In the genomic region with DNA sequence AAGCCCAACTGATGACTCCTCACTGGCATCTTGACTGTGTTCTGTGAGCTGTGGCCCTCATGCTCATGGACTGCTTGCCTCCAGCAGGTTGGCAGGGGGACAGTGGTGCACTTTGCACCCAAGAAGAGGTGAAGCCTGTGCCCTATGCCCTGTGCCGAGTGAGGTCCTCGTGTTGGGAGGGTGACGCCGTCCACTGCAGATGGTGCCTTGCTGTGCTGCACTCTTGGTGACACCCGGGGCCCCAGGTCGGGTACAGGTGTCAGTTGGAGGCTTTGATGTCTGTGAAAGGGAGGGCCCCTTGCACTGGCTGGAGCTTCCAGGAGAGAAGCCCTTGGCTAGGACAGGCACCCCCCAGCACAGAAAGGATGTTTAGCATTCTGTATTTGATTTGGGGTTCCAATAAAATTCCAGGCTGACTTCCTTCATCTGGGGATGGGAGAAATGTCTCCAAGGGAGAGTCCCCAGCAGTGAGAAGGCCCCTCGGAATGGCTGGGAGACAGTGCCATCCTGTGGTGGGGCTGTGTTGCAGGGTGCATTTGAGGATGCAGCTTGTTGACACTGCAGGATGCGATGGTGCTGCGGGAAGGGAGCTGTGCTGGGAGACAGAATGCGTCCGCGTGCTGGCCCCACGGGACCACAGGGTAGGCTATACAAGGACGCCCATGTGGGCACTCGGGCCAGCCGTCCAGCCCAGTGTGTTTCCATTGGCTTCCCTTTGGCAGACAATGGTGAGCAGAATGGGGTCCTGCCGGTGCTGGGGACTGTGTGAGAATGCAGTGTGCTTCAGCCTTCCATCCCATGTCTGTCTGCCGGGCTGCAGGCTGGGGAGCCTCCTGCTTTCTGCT, we compare ENCODE assay signal across 1 cellular context.
TF ChIP-seq lines count a peak whose summit lies in the region.

No MANE protein-coding gene starts in this region.

TF ChIP-seq in HepG2, 621 proteins besides CTCF, POLR2A, EP300 and RAD21 (continued from another document and continues in another):
- TF ChIP-seq KDM2A (CRISPR knock-in tag; IDR thresholded peaks at IDR 0.05; ENCODE audit: borderline replicate concordance, low read depth) (peak; percentile 75), MXI1 (IDR thresholded peaks at IDR 0.05; ENCODE audit: borderline replicate concordance, low read depth, low read length) (peak; percentile 62; the same call in 1 of the 3 replicates), ZNF563 (CRISPR knock-in tag; IDR thresholded peaks at IDR 0.05) (peak; percentile 43; the same call in 1 of the 2 replicates), FOXP1 (IDR thresholded peaks at IDR 0.05) (no peak), FOXP1 (CRISPR knock-in tag; IDR thresholded peaks at IDR 0.05) (0 out of 2 replicates have a peak, but pooled peaks have one; percentile 10), ARNTL (CRISPR knock-in tag; IDR thresholded peaks at IDR 0.05) (no peak), PAXIP1 (CRISPR knock-in tag; conservative IDR thresholded peaks at IDR 0.05) (peak; percentile 74), GFI1 (CRISPR knock-in tag; IDR thresholded peaks at IDR 0.05; ENCODE audit: borderline replicate concordance) (peak; percentile 52; the same call in 1 of the 2 replicates), ZNF256 (CRISPR knock-in tag; conservative IDR thresholded peaks at IDR 0.05) (no peak), ZNF260 (CRISPR knock-in tag; IDR thresholded peaks at IDR 0.05; ENCODE audit: borderline replicate concordance, low read depth) (no peak), ZMAT3 (CRISPR knock-in tag; conservative IDR thresholded peaks at IDR 0.05) (no peak; the same call in 1 of the 2 replicates), HDAC1 (CRISPR knock-in tag; IDR thresholded peaks at IDR 0.05) (peak; percentile 68; the same call in 1 of the 2 replicates), ISL2 (CRISPR knock-in tag; IDR thresholded peaks at IDR 0.05) (no peak), LBX2 (CRISPR knock-in tag; IDR thresholded peaks at IDR 0.05; ENCODE audit: borderline replicate concordance) (no peak; the same call in 1 of the 2 replicates), ZNF292 (CRISPR knock-in tag; IDR thresholded peaks at IDR 0.05; ENCODE audit: borderline replicate concordance, low read depth) (0 out of 2 replicates have a peak, but pooled peaks have one; percentile 13), ZNF20 (CRISPR knock-in tag; IDR thresholded peaks at IDR 0.05) (no peak), HNF4A (CRISPR knock-in tag; IDR thresholded peaks at IDR 0.05) (peak; percentile 86), AKAP8 (CRISPR knock-in tag; IDR thresholded peaks at IDR 0.05) (peak; percentile 83; the same call in 1 of the 2 replicates), NR2F6 (IDR thresholded peaks at IDR 0.05) (peak; percentile 56), NR2F6 (CRISPR knock-in tag; IDR thresholded peaks at IDR 0.05) (no peak; the same call in none of the 2 replicates), NCOA1 (CRISPR knock-in tag; IDR thresholded peaks at IDR 0.05) (0 out of 2 replicates have a peak, but pooled peaks have one; percentile 58), HIC2 (CRISPR knock-in tag; IDR thresholded peaks at IDR 0.05; ENCODE audit: low read depth) (peak; percentile 86), ZNF792 (CRISPR knock-in tag; IDR thresholded peaks at IDR 0.05) (0 out of 2 replicates have a peak, but pooled peaks have one; percentile 39), ZNF687 (CRISPR knock-in tag; IDR thresholded peaks at IDR 0.05) (peak; percentile 72), ZHX1 (CRISPR knock-in tag; IDR thresholded peaks at IDR 0.05; ENCODE audit: low read depth) (0 out of 2 replicates have a peak, but pooled peaks have one; percentile 25), PCBP1 (IDR thresholded peaks at IDR 0.05; ENCODE audit: borderline replicate concordance, low read depth, low read length) (no peak), FOXK2 (IDR thresholded peaks at IDR 0.05) (0 out of 2 replicates have a peak, but pooled peaks have one; percentile 30), ZNF350 (CRISPR knock-in tag; IDR thresholded peaks at IDR 0.05; ENCODE audit: borderline replicate concordance, low read depth) (peak; percentile 20; the same call in 1 of the 2 replicates), ZSCAN25 (CRISPR knock-in tag; IDR thresholded peaks at IDR 0.05) (peak; percentile 98), NCOR1 (IDR thresholded peaks at IDR 0.05; ENCODE audit: borderline replicate concordance, low read length) (peak; percentile 45; the same call in 1 of the 2 replicates), CBX1 (IDR thresholded peaks at IDR 0.05; ENCODE audit: low read depth) (no peak), RARA (CRISPR knock-in tag; IDR thresholded peaks at IDR 0.05) (peak; percentile 68), ZNF790 (CRISPR knock-in tag; IDR thresholded peaks at IDR 0.05; ENCODE audit: borderline replicate concordance) (no peak), KDM6A (CRISPR knock-in tag; IDR thresholded peaks at IDR 0.05; ENCODE audit: low read depth) (peak; percentile 51; the same call in 1 of the 2 replicates), SMC3 (IDR thresholded peaks at IDR 0.05; ENCODE audit: low read length) (peak; percentile 36), MEF2D (CRISPR knock-in tag; IDR thresholded peaks at IDR 0.05) (peak; percentile 77), RELA (CRISPR knock-in tag; IDR thresholded peaks at IDR 0.05) (no peak)
- TF ChIP-seq, protein P1, sequence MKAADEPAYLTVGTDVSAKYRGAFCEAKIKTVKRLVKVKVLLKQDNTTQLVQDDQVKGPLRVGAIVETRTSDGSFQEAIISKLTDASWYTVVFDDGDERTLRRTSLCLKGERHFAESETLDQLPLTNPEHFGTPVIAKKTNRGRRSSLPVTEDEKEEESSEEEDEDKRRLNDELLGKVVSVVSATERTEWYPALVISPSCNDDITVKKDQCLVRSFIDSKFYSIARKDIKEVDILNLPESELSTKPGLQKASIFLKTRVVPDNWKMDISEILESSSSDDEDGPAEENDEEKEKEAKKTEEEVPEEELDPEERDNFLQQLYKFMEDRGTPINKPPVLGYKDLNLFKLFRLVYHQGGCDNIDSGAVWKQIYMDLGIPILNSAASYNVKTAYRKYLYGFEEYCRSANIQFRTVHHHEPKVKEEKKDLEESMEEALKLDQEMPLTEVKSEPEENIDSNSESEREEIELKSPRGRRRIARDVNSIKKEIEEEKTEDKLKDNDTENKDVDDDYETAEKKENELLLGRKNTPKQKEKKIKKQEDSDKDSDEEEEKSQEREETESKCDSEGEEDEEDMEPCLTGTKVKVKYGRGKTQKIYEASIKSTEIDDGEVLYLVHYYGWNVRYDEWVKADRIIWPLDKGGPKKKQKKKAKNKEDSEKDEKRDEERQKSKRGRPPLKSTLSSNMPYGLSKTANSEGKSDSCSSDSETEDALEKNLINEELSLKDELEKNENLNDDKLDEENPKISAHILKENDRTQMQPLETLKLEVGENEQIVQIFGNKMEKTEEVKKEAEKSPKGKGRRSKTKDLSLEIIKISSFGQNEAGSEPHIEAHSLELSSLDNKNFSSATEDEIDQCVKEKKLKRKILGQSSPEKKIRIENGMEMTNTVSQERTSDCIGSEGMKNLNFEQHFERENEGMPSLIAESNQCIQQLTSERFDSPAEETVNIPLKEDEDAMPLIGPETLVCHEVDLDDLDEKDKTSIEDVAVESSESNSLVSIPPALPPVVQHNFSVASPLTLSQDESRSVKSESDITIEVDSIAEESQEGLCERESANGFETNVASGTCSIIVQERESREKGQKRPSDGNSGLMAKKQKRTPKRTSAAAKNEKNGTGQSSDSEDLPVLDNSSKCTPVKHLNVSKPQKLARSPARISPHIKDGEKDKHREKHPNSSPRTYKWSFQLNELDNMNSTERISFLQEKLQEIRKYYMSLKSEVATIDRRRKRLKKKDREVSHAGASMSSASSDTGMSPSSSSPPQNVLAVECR (CRISPR knock-in tag; IDR thresholded peaks at IDR 0.05; ENCODE audit: borderline replicate concordance), result peak; percentile 66; the same call in 1 of the 2 replicates
- TF ChIP-seq, protein P2, sequence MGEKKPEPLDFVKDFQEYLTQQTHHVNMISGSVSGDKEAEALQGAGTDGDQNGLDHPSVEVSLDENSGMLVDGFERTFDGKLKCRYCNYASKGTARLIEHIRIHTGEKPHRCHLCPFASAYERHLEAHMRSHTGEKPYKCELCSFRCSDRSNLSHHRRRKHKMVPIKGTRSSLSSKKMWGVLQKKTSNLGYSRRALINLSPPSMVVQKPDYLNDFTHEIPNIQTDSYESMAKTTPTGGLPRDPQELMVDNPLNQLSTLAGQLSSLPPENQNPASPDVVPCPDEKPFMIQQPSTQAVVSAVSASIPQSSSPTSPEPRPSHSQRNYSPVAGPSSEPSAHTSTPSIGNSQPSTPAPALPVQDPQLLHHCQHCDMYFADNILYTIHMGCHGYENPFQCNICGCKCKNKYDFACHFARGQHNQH (CRISPR knock-in tag; IDR thresholded peaks at IDR 0.05), result 0 out of 2 replicates have a peak, but pooled peaks have one; percentile 19
